In genomic region chr10:33123680-33124079, GRCh38 we compare ENCODE assay signal across 22 cellular contexts.
"Had no signal": no experiment of that assay in that cellular context is flagged by ENCODE, and none has a peak within 500 bp of the region (broad histone marks: within the 10 kb centered on the region; RNA-seq: fewer than 3 reads in every experiment).

No MANE protein-coding gene starts in this region.

- H3K4me3 ChIP-seq: gastrocnemius medialis, lower lobe of right lung, transverse colon, vagina had no signal

- ATAC-seq: gastrocnemius medialis, left colon, lower lobe of right lung, right cardiac atrium had no signal

- H3K27ac Mint-ChIP-seq: activated naive CD4-positive, alpha-beta T cell treated with anti-CD3 and anti-CD28 coated beads for 36 hours; activated T-helper 2 cell treated with anti-CD3 and anti-CD28 coated beads, Interferon-gamma antibody, Interleukin-2, Interleukin-4, amounts not matched to agents 10 μg/mL and 5 μg/mL and 100 μg/mL, durations not matched to agents 14 hours and 24 hours and 36 hours; mesothelial cell of epicardium; progenitor cell of endocrine pancreas had no signal

- H3K9me3 ChIP-seq: gastrocnemius medialis, lower lobe of right lung, transverse colon, vagina had no signal

- H3K36me3 ChIP-seq: gastrocnemius medialis, lower lobe of right lung, transverse colon, vagina had no signal

- H3K36me3 Mint-ChIP-seq: mesothelial cell of epicardium had no signal

- FAIRE-seq: small intestine had no signal

- H3K4me3 Mint-ChIP-seq: activated naive CD4-positive, alpha-beta T cell treated with anti-CD3 and anti-CD28 coated beads for 36 hours; mesothelial cell of epicardium; T-helper 2 cell treated with Interferon-gamma antibody and Interleukin-4, amounts not matched to agents 5 μg/mL and 100 μg/mL, for 36 hours had no signal

- DNase-seq: activated CD4-positive, alpha-beta T cell treated with anti-CD3 and anti-CD28 coated beads for 1 hour; activated CD4-positive, alpha-beta T cell treated with anti-CD3 and anti-CD28 coated beads, Interleukin-2, amount 50 U/mL, for 4 hours; activated naive CD4-positive, alpha-beta T cell treated with anti-CD3 and anti-CD28 coated beads for 36 hours; activated T-cell treated with anti-CD3 and anti-CD28 coated beads, Interleukin-2, amount 50 U/mL, for 1 hour; amniotic stem cell; central memory CD4-positive, alpha-beta T cell; effector memory CD4-positive, alpha-beta T cell; gastrocnemius medialis; left colon; lower lobe of right lung; right cardiac atrium; small intestine; stimulated activated CD4-positive, alpha-beta T cell treated with anti-CD3 and anti-CD28 coated beads, Interleukin-4, amount 100 ng/mL, for 4 hours; stimulated activated CD8-positive, alpha-beta memory T cell treated with anti-CD3 and anti-CD28 coated beads, Interleukin-4, amount 100 ng/mL, for 48 hours; stimulated activated naive CD4-positive, alpha-beta T cell treated with Interleukin-2 at 50 U/mL for 16 hours; substantia nigra; transverse colon had no signal

- H3K9me3 Mint-ChIP-seq: activated naive CD4-positive, alpha-beta T cell treated with anti-CD3 and anti-CD28 coated beads for 36 hours; activated T-helper 2 cell treated with anti-CD3 and anti-CD28 coated beads, Interferon-gamma antibody, Interleukin-2, Interleukin-4, amounts not matched to agents 10 μg/mL and 5 μg/mL and 100 μg/mL, durations not matched to agents 14 hours and 24 hours and 36 hours; mesothelial cell of epicardium had no signal

- H3K4me1 ChIP-seq: gastrocnemius medialis, transverse colon had no signal

- H3K27me3 ChIP-seq: gastrocnemius medialis, transverse colon, vagina had no signal

- H3K27ac ChIP-seq: gastrocnemius medialis, lower lobe of right lung, transverse colon, vagina had no signal
